ENCODE assay signal across 2 cellular contexts in genomic region chr15:58602823-58603222, GRCh38.
TF ChIP-seq lines count a peak whose summit lies in the region.

No MANE protein-coding gene starts in this region.

TF ChIP-seq in HepG2, 621 proteins besides CTCF, POLR2A, EP300 and RAD21 (continued from another document):
- TF ChIP-seq JDP2 (CRISPR knock-in tag; IDR thresholded peaks at IDR 0.05; ENCODE audit: borderline replicate concordance) = no peak
- TF ChIP-seq ZNF724P (CRISPR knock-in tag; IDR thresholded peaks at IDR 0.05; ENCODE audit: borderline replicate concordance) = no peak
- TF ChIP-seq ZNF605 (CRISPR knock-in tag; IDR thresholded peaks at IDR 0.05) = no peak
- peak; percentile 65 for TF ChIP-seq MAFF (IDR thresholded peaks at IDR 0.05; ENCODE audit: low read depth, low read length)
- no peak for TF ChIP-seq PAF1 (CRISPR knock-in tag; IDR thresholded peaks at IDR 0.05)
- no peak for TF ChIP-seq ZNF788 (CRISPR knock-in tag; IDR thresholded peaks at IDR 0.05; ENCODE audit: borderline replicate concordance)
- no peak for TF ChIP-seq ZNF598 (CRISPR knock-in tag; IDR thresholded peaks at IDR 0.05; ENCODE audit: borderline replicate concordance)
- TF ChIP-seq ZNF530 (CRISPR knock-in tag; IDR thresholded peaks at IDR 0.05; ENCODE audit: low read depth) = no peak
- TF ChIP-seq AKAP8 (CRISPR knock-in tag; IDR thresholded peaks at IDR 0.05) = no peak

TF ChIP-seq in K562, 482 proteins besides CTCF, POLR2A, EP300 and RAD21 (continued from another document):
- TF ChIP-seq HOMEZ (CRISPR knock-in tag; IDR thresholded peaks at IDR 0.05) = no peak
- peak; percentile 71 for TF ChIP-seq ZNF316 (IDR thresholded peaks at IDR 0.05)
- TF ChIP-seq MAFG (tag; conservative IDR thresholded peaks at IDR 0.05) = peak; percentile 45
- TF ChIP-seq RERE (CRISPR knock-in tag; IDR thresholded peaks at IDR 0.05; ENCODE audit: borderline replicate concordance) = no peak
- TF ChIP-seq SRSF7 (optimal IDR thresholded peaks at IDR 0.05; ENCODE audit: low read depth, low read length) = no peak
- peak; percentile 49; the same call in 1 of the 2 replicates for TF ChIP-seq C11orf30 (IDR thresholded peaks at IDR 0.05; ENCODE audit: low read depth)
- no peak for TF ChIP-seq SAFB2 (IDR thresholded peaks at IDR 0.05; ENCODE audit: borderline replicate concordance, low read depth, low read length, severe bottlenecking)
- peak; percentile 58; the same call in 1 of the 2 replicates for TF ChIP-seq MAFF (IDR thresholded peaks at IDR 0.05; ENCODE audit: low read length)
- no peak for TF ChIP-seq TBP (optimal IDR thresholded peaks at IDR 0.05; ENCODE audit: low read depth, low read length)
- no peak for TF ChIP-seq PCBP1 (IDR thresholded peaks at IDR 0.05; ENCODE audit: low read depth, low read length, poor library complexity, severe bottlenecking)
- TF ChIP-seq ZBTB8A (IDR thresholded peaks at IDR 0.05; ENCODE audit: partially characterized antibody) = no peak
TF ChIP-seq in K562: peak in this region for 4.
